8 cellular contexts compared by ENCODE assay signal in the genomic region with DNA sequence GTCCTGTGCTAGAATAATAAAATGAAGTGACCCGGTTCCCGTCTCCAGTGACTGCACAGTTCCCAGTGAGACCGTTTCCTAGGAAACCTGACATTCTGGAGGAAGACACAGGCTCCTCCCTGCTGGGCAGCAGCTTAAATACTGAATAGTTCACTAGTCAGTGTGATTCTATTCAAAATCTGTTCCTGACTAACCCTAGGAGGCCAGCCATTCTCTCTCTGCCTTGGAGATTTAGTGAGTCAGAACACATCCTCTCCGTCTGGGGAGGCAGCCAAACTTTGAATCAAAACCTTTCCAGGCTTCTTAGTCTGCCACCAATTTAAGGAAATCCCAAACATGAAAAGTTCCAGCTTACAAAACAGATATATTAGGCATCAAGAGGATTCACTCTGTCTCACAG. TPM values are rescaled to one million over a fixed set of nuclear protein-coding genes. Genes with fewer than 3 reads are reported as not detected.
A peak's percentile ranks its signal among the peaks of the same experiment; 100 is the strongest.
DNase-seq lines count a peak whose midpoint lies in the region; ATAC-seq and TF ChIP-seq lines count a peak whose summit lies in the region.

No MANE protein-coding gene starts in this region.

- H3K27ac Mint-ChIP-seq in HFFc6 = peak overlapping the region; percentile 98

- no peak for TF ChIP-seq CTCF in HFFc6 (IDR thresholded peaks at IDR 0.05)
- no peak for TF ChIP-seq CTCF in right atrium auricular region (IDR thresholded peaks at IDR 0.05)

- H3K9me3 Mint-ChIP-seq in HFFc6 = no peaks in the 10 kb centered on the region

- intact Hi-C loops in sciatic nerve (cut with DNase I) = no loop called here

- H3K36me3 Mint-ChIP-seq in HFFc6 (ENCODE audit: low read depth) = no peaks in the 10 kb centered on the region

- ATAC-seq in sciatic nerve (peak; percentile 96), HG02973 (IDR thresholded peaks at IDR 0.05; ENCODE audit: unreplicated experiment) (no peak), GM21515 (IDR thresholded peaks at IDR 0.05; ENCODE audit: unreplicated experiment) (no peak)

- H3K4me3 Mint-ChIP-seq in HFFc6 = peak overlapping the region; percentile 67

- no peak overlapping the region for H3K4me3 ChIP-seq in right atrium auricular region

- peak overlapping the region; percentile 56 to 86 for H3K27ac ChIP-seq in right atrium auricular region

- CTCF ChIA-PET in HEK293T (lab: Yijun Ruan, JAX) = no interaction called here

- no peaks in the 10 kb centered on the region for H3K27me3 ChIP-seq in right atrium auricular region

- H3K27me3 Mint-ChIP-seq in HFFc6 (ENCODE audit: insufficient read depth) = no peaks in the 10 kb centered on the region

- no peaks in the 10 kb centered on the region for H3K9me3 ChIP-seq in right atrium auricular region

- POLR2A ChIA-PET in HEK293T (lab: Yijun Ruan, JAX) = interaction anchor here (0.7 to 4.6 kb wide), 3 partner anchors 10 to 17 kb away, joined by 3 to 36 read pairs (median 5); a partner anchor contains a TSS

- DNase-seq in HFFc6 (peak; percentile 98), amygdala (lab: John Stamatoyannopoulos, UW) (peak in 40 of 56 donors; percentile 5 to 81 (median 36)), right atrium auricular region (ENCODE audit: low spot score) (peak; percentile 80), sciatic nerve (ENCODE audit: low spot score) (no peak), HEK293T (ENCODE audit: extremely low spot score) (no peak)
- DNase-seq in activated effector memory CD4-positive, alpha-beta T cell treated with anti-CD3 and anti-CD28 coated beads, Interleukin-2, amount 50 U/mL, for 16 hours = no peak

- peaks cover 34% of the 10 kb centered on the region for H3K4me1 Mint-ChIP-seq in HFFc6 (ENCODE audit: low read depth)

- H3K4me1 ChIP-seq in right atrium auricular region = peaks cover 0 to 17% of the 10 kb centered on the region in 2 donors

- no peaks in the 10 kb centered on the region for H3K36me3 ChIP-seq in right atrium auricular region

TF ChIP-seq in HEK293T, 16 proteins besides CTCF, POLR2A, EP300 and RAD21:
- no peak for TF ChIP-seq SUZ12 (IDR thresholded peaks at IDR 0.05)
- no peak for TF ChIP-seq NFRKB (IDR thresholded peaks at IDR 0.05)
- no peak for TF ChIP-seq BHLHE40 (IDR thresholded peaks at IDR 0.05; ENCODE audit: borderline replicate concordance)
- no peak for TF ChIP-seq SP1 (IDR thresholded peaks at IDR 0.05)
- no peak for TF ChIP-seq FOXM1 (IDR thresholded peaks at IDR 0.05; ENCODE audit: borderline replicate concordance)
- TF ChIP-seq, protein P1, sequence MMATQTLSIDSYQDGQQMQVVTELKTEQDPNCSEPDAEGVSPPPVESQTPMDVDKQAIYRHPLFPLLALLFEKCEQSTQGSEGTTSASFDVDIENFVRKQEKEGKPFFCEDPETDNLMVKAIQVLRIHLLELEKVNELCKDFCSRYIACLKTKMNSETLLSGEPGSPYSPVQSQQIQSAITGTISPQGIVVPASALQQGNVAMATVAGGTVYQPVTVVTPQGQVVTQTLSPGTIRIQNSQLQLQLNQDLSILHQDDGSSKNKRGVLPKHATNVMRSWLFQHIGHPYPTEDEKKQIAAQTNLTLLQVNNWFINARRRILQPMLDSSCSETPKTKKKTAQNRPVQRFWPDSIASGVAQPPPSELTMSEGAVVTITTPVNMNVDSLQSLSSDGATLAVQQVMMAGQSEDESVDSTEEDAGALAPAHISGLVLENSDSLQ (IDR thresholded peaks at IDR 0.05) = no peak
- no peak for TF ChIP-seq FOXA1 (IDR thresholded peaks at IDR 0.05)
- TF ChIP-seq TARDBP (IDR thresholded peaks at IDR 0.05) = no peak
- TF ChIP-seq FOXK2 (IDR thresholded peaks at IDR 0.05) = no peak
- TF ChIP-seq ARNT (IDR thresholded peaks at IDR 0.05) = no peak
- no peak for TF ChIP-seq L3MBTL2 (conservative IDR thresholded peaks at IDR 0.05)
- TF ChIP-seq LEF1 (IDR thresholded peaks at IDR 0.05; ENCODE audit: borderline replicate concordance) = no peak
- no peak for TF ChIP-seq CTBP1 (IDR thresholded peaks at IDR 0.05; ENCODE audit: borderline replicate concordance)
- TF ChIP-seq HDGF (IDR thresholded peaks at IDR 0.05; ENCODE audit: borderline replicate concordance) = no peak
- TF ChIP-seq ZNF384 (IDR thresholded peaks at IDR 0.05) = no peak

RNA-seq across cellular contexts. Expression of a gene that starts 11.2 kb away (rescaled TPM):
- total RNA-seq in HFFc6 (2021; fragmentation: NEBNext Ultra II Directional; extraction: Animal tissue kit (Norgen Biotek cat#: 25700)) = 1 to 10 TPM; 4.5 to 6.9 (median 5.6) TPM
- total RNA-seq in right atrium auricular region = 1 to 10 TPM in 1 of 2 donors, under 1 TPM in 1; 0.56 to 3.7 TPM
- total RNA-seq in sciatic nerve = 21.1 TPM

RNA-seq across cellular contexts. Expression of a gene that starts 11.3 kb away (rescaled TPM):
- total RNA-seq in HFFc6 (2021; fragmentation: NEBNext Ultra II Directional; extraction: Animal tissue kit (Norgen Biotek cat#: 25700)) = 1,000 to 10,000 TPM in 4 of 6 experiments, 100 to 1,000 TPM in 2; 973 to 1,209 (median 1,069) TPM
- 100 to 1,000 TPM; 598 to 620 TPM for total RNA-seq in right atrium auricular region
- total RNA-seq in sciatic nerve = 710 TPM

Comparison
In these comparisons a context has a peak if more than half of its experiments do, and no peak if none do; other contexts are left out.
1. DNase-seq: peak in HFFc6 (single experiment), amygdala (40 of 56) and right atrium auricular region (single experiment); none in sciatic nerve (single experiment), HEK293T (single experiment) and activated effector memory CD4-positive, alpha-beta T cell treated with anti-CD3 and anti-CD28 coated beads, Interleukin-2, amount 50 U/mL, for 16 hours (single experiment).